In the genomic region with DNA sequence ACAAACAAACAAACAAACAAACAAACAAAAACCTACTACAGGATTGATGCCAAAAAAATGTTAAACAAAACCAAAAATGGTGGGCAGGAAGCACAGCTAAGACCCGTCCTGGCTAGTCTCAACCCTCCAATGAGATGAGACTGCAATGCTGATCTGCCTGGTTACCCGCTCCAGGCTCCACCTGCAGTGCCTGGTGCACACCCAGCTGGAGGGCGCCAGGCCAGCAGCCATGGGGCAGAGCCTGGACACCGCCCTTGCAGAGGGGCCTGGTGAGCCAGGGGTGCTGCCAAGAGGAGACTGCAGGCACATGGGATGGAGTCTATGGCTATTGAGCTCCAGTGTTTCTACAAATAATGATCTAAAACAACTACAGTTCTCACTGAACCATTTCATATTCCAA, we compare ENCODE assay signal across 25 cellular contexts.
"Had no signal": no experiment of that assay in that cellular context is flagged by ENCODE, and none has a peak within 500 bp of the region (broad histone marks: within the 10 kb centered on the region; RNA-seq: fewer than 3 reads in every experiment).

No MANE protein-coding gene starts in this region.

- H3K4me1 Mint-ChIP-seq: endodermal cell had no signal

- H3K27ac ChIP-seq: brain microvascular endothelial cell, colonic mucosa, epithelial cell of prostate, left ventricle myocardium inferior, parathyroid adenoma, transverse colon, uterus had no signal

- ATAC-seq: activated CD8-positive, alpha-beta T cell treated with anti-CD3 and anti-CD28 coated beads for 36 hours; naive thymus-derived CD8-positive, alpha-beta T cell; sciatic nerve; stimulated activated effector memory CD8-positive, alpha-beta T cell treated with anti-CD3 and anti-CD28 coated beads, Interleukin-12 subunit alpha, Interleukin-12 subunit beta, amount 100 ng/mL, for 72 hours had no signal

- H3K9me3 Mint-ChIP-seq: activated CD4-positive, alpha-beta T cell treated with anti-CD3 and anti-CD28 coated beads, Interleukin-2, amount 10 ng/mL, durations not matched to agents 24 days and 14 days; activated CD8-positive, alpha-beta T cell treated with anti-CD3 and anti-CD28 coated beads for 36 hours; endodermal cell; naive thymus-derived CD8-positive, alpha-beta T cell; stimulated activated effector memory CD8-positive, alpha-beta T cell treated with anti-CD3 and anti-CD28 coated beads, Interleukin-12 subunit alpha, Interleukin-12 subunit beta, amount 100 ng/mL, for 72 hours had no signal

- H3K36me3 ChIP-seq: uterus had no signal

- H3K9me3 ChIP-seq: colonic mucosa, left ventricle myocardium inferior, transverse colon, uterus had no signal

- H3K27me3 ChIP-seq: brain microvascular endothelial cell, colonic mucosa, transverse colon, uterus had no signal

- H3K27ac Mint-ChIP-seq: activated CD4-positive, alpha-beta T cell treated with anti-CD3 and anti-CD28 coated beads, Interleukin-2, amount 10 ng/mL, durations not matched to agents 24 days and 14 days; activated CD8-positive, alpha-beta T cell treated with anti-CD3 and anti-CD28 coated beads for 36 hours; endodermal cell had no signal

- H3K27me3 Mint-ChIP-seq: activated CD4-positive, alpha-beta T cell treated with anti-CD3 and anti-CD28 coated beads, Interleukin-2, amount 10 ng/mL, durations not matched to agents 24 days and 14 days; activated CD8-positive, alpha-beta T cell treated with anti-CD3 and anti-CD28 coated beads for 36 hours had no signal

- DNase-seq: activated CD4-positive, alpha-beta T cell treated with anti-CD3 and anti-CD28 coated beads, Interleukin-2, amount 10 ng/mL, durations not matched to agents 24 days and 14 days; activated CD4-positive, CD25-positive, alpha-beta regulatory T cell; activated CD8-positive, alpha-beta T cell treated with anti-CD3 and anti-CD28 coated beads for 36 hours; activated effector memory CD4-positive, alpha-beta T cell treated with anti-CD3 and anti-CD28 coated beads, Interleukin-2, amount 50 U/mL, for 16 hours; activated naive CD4-positive, alpha-beta T cell treated with anti-CD3 and anti-CD28 coated beads, Interleukin-2, amount 50 U/mL, for 16 hours; activated T-cell treated with anti-CD3 and anti-CD28 coated beads, Interleukin-2, amount 50 U/mL, for 48 hours; aorta; brain microvascular endothelial cell; central memory CD4-positive, alpha-beta T cell; colonic mucosa; endodermal cell; foreskin melanocyte; glutamatergic neuron; hypothalamus; left ventricle myocardium inferior; naive thymus-derived CD8-positive, alpha-beta T cell; stimulated activated CD4-positive, alpha-beta T cell treated with anti-CD3 and anti-CD28 coated beads, Interleukin-4, amount 100 ng/mL, for 24 hours; substantia nigra; transverse colon; uterus had no signal

- H3K4me3 Mint-ChIP-seq: activated CD4-positive, alpha-beta T cell treated with anti-CD3 and anti-CD28 coated beads, Interleukin-2, amount 10 ng/mL, durations not matched to agents 24 days and 14 days; activated CD8-positive, alpha-beta T cell treated with anti-CD3 and anti-CD28 coated beads for 36 hours; endodermal cell; naive thymus-derived CD8-positive, alpha-beta T cell; stimulated activated effector memory CD8-positive, alpha-beta T cell treated with anti-CD3 and anti-CD28 coated beads, Interleukin-12 subunit alpha, Interleukin-12 subunit beta, amount 100 ng/mL, for 72 hours had no signal

- H3K4me3 ChIP-seq: colonic mucosa, left ventricle myocardium inferior, smooth muscle cell, transverse colon, uterus had no signal

- H3K4me1 ChIP-seq: colonic mucosa, parathyroid adenoma, transverse colon, uterus had no signal
